ENCODE assay signal across 35 cellular contexts in genomic region chr17:67666028-67666427, GRCh38.
"Had no signal": no experiment of that assay in that cellular context is flagged by ENCODE, and none has a peak within 500 bp of the region (broad histone marks: within the 10 kb centered on the region; RNA-seq: fewer than 3 reads in every experiment).

No MANE protein-coding gene starts in this region.

- ATAC-seq: activated CD8-positive, alpha-beta memory T cell treated with anti-CD3 and anti-CD28 coated beads, Interleukin-2, amount 10 ng/mL, durations not matched to agents 7 days and 5 days; activated naive CD4-positive, alpha-beta T cell treated with anti-CD3 and anti-CD28 coated beads, Interleukin-2, amount 50 U/mL, for 72 hours; activated T-cell treated with anti-CD3 and anti-CD28 coated beads, Interleukin-2, amount 50 U/mL, for 4 hours; body of pancreas; Right ventricle myocardium inferior; SK-N-SH treated with all-trans-retinoic acid at 6 μM for 48 hours had no signal

- H3K27me3 ChIP-seq: adrenal gland, body of pancreas, breast epithelium had no signal

- H3K27ac ChIP-seq: adrenal gland, body of pancreas, breast epithelium, KMS-11, PC-9, RWPE1 had no signal

- H3K27me3 Mint-ChIP-seq: activated B cell treated with CpG ODN at 0.5 μM for 24 hours; activated CD4-positive, alpha-beta memory T cell treated with anti-CD3 and anti-CD28 coated beads, Interleukin-2, amount 10 ng/mL, durations not matched to agents 7 days and 5 days; activated CD8-positive, alpha-beta memory T cell treated with anti-CD3 and anti-CD28 coated beads, Interleukin-2, amount 10 ng/mL, durations not matched to agents 7 days and 5 days had no signal

- H3K27ac Mint-ChIP-seq: activated B cell treated with CpG ODN at 0.5 μM for 24 hours; activated CD4-positive, alpha-beta memory T cell treated with anti-CD3 and anti-CD28 coated beads, Interleukin-2, amount 10 ng/mL, durations not matched to agents 7 days and 5 days; activated CD8-positive, alpha-beta memory T cell treated with anti-CD3 and anti-CD28 coated beads, Interleukin-2, amount 10 ng/mL, durations not matched to agents 7 days and 5 days had no signal

- H3K4me3 ChIP-seq: adrenal gland, body of pancreas, breast epithelium, PC-9 had no signal

- FAIRE-seq: astrocyte, RCC 7860, TTC549 had no signal

- H3K9me3 ChIP-seq: adrenal gland, body of pancreas, breast epithelium had no signal

- H3K4me1 ChIP-seq: adrenal gland, body of pancreas, breast epithelium had no signal

- H3K4me3 Mint-ChIP-seq: activated B cell treated with CpG ODN at 0.5 μM for 24 hours; activated CD4-positive, alpha-beta memory T cell treated with anti-CD3 and anti-CD28 coated beads, Interleukin-2, amount 10 ng/mL, durations not matched to agents 7 days and 5 days; activated CD8-positive, alpha-beta memory T cell treated with anti-CD3 and anti-CD28 coated beads, Interleukin-2, amount 10 ng/mL, durations not matched to agents 7 days and 5 days; activated T-cell treated with anti-CD3 and anti-CD28 coated beads, Interleukin-2, amount 50 U/mL, for 4 hours had no signal

- H3K36me3 ChIP-seq: breast epithelium had no signal

- H3K9ac ChIP-seq: KMS-11 had no signal

- DNase-seq: activated B cell treated with CpG ODN at 0.5 μM for 24 hours; activated CD4-positive, alpha-beta memory T cell treated with anti-CD3 and anti-CD28 coated beads, Interleukin-2, amount 10 ng/mL, durations not matched to agents 7 days and 5 days; activated CD4-positive, alpha-beta T cell treated with anti-CD3 and anti-CD28 coated beads for 4 hours; activated CD4-positive, CD25-positive, alpha-beta regulatory T cell treated with anti-CD3 and anti-CD28 coated beads, Interleukin-2, amount 50 U/mL, for 72 hours; activated CD8-positive, alpha-beta memory T cell treated with anti-CD3 and anti-CD28 coated beads for 24 hours; activated CD8-positive, alpha-beta memory T cell treated with anti-CD3 and anti-CD28 coated beads, Interleukin-2, amount 10 ng/mL, durations not matched to agents 7 days and 5 days; activated CD8-positive, alpha-beta memory T cell treated with anti-CD3 and anti-CD28 coated beads, Interleukin-2, amount 50 U/mL, for 48 hours; activated effector memory CD4-positive, alpha-beta T cell treated with anti-CD3 and anti-CD28 coated beads, Interleukin-2, amount 50 U/mL, for 16 hours; activated naive CD4-positive, alpha-beta T cell treated with Interleukin-2 at 50 U/mL for 16 hours; activated T-cell treated with anti-CD3 and anti-CD28 coated beads, Interleukin-2, amount 50 U/mL, for 4 hours; adrenal gland; body of pancreas; cerebellar nuclear complex; MM.1S; MV-4-11; NCI-H1092; NCI-H1436 treated with DMSO at 0.1 percent for 48 hours; NCI-H1694 treated with DMSO at 0.1 percent for 48 hours; NCI-H2029; NCI-H510A; NCI-H526; NCI-H748 treated with DMSO at 0.1 percent for 48 hours; NK-92 treated with Interleukin-12 subunit alpha and Interleukin-12 subunit beta, amount 100 ng/mL, for 24 hours; PC-9; SIG-M5; T-helper 1 cell had no signal

- H2AFZ ChIP-seq: PC-9 had no signal

- H3K4me1 Mint-ChIP-seq: activated B cell treated with CpG ODN at 0.5 μM for 24 hours; activated CD4-positive, alpha-beta memory T cell treated with anti-CD3 and anti-CD28 coated beads, Interleukin-2, amount 10 ng/mL, durations not matched to agents 7 days and 5 days; activated CD8-positive, alpha-beta memory T cell treated with anti-CD3 and anti-CD28 coated beads, Interleukin-2, amount 10 ng/mL, durations not matched to agents 7 days and 5 days had no signal

- H3K4me2 ChIP-seq: KMS-11, PC-9 had no signal

- H3K9me3 Mint-ChIP-seq: activated T-cell treated with anti-CD3 and anti-CD28 coated beads, Interleukin-2, amount 50 U/mL, for 4 hours had no signal
